13 cellular contexts compared by ENCODE assay signal in genomic region chr6:40315055-40315454, GRCh38.
DNase-seq lines count a peak whose midpoint lies in the region.
"Had no signal": no experiment of that assay in that cellular context is flagged by ENCODE, and none has a peak within 500 bp of the region (broad histone marks: within the 10 kb centered on the region; RNA-seq: fewer than 3 reads in every experiment).

No MANE protein-coding gene starts in this region.

- DNase-seq in NCI-H82 (lab: John Stamatoyannopoulos, UW) (peak; percentile 60), NCI-H82 treated with DMSO at 0.1 percent for 48 hours (lab: John Stamatoyannopoulos, UW; ENCODE audit: unreplicated experiment) (no peak), NCI-H774 (lab: John Stamatoyannopoulos, UW) (peak; percentile 50), mesenteric fat pad (ENCODE audit: low spot score) (peak; percentile 22), NCI-H1105 treated with DMSO at 0.1 percent for 48 hours (lab: John Stamatoyannopoulos, UW) (no peak), globus pallidus (ENCODE audit: low spot score) (no peak), cortex of kidney (lab: John Stamatoyannopoulos, UW) (no peak)
- DNase-seq: EL; GF-D8; KG1; NCI-H1105; NK-92 treated with Interleukin-12 subunit alpha and Interleukin-12 subunit beta, amount 100 ng/mL, for 24 hours; T-helper 1 cell had no signal

Comparison
In these comparisons a context has a peak if more than half of its experiments do, and no peak if none do; other contexts are left out.
1. DNase-seq: peak in NCI-H82 (single experiment), NCI-H774 (single experiment) and mesenteric fat pad (single experiment); none in NCI-H82 treated with DMSO at 0.1 percent for 48 hours (single experiment), NCI-H1105 treated with DMSO at 0.1 percent for 48 hours (single experiment), globus pallidus (single experiment) and cortex of kidney (single experiment).